Comparison of ENCODE assay signal across 1 cellular context in the genomic region with DNA sequence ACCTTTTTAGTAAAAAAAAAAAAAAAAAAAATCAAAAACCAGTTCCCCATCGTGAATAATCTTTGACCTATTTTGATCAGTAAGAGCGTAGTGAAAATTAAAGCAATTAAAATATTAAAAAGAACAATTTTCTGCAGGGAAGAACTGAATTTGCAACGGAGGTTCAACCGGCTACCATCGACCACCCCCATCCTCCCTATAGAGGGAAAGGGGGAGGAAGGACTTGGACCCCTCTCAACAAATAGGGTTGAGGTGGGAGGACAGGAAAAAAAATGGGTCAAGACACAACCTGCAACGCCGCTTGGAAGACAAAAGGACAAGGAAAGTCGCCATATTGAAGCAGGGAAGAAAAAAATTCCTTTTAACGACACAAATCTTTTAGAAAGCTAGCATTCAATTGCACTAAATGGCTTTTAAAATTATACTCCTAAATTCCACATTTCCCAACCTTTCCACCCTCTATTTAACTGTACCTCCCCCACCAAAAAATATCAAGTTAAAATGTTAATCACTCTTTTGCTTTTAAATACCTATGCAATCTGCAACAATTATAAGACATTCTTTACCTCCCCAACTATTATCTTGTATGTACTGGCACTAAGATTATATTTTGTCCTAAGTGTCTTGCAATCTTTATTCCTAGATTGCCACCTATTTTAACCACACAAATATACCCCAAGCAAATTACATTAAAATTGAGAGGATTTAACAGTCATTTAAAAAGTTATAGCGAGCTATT.
TF ChIP-seq lines count a peak whose summit lies in the region.

No MANE protein-coding gene starts in this region.

TF ChIP-seq in K562, 482 proteins besides CTCF, POLR2A, EP300 and RAD21 (continued from another document and continues in another):
- TF ChIP-seq ZNF830 (CRISPR knock-in tag; IDR thresholded peaks at IDR 0.05) (peak; percentile 83; the same call in 1 of the 2 replicates), TAF1 (IDR thresholded peaks at IDR 0.05; ENCODE audit: control insufficient read depth, extremely low read depth, insufficient read depth, low read length, severe bottlenecking) (no peak), MXI1 (IDR thresholded peaks at IDR 0.05; ENCODE audit: low read depth, low read length) (peak; percentile 86; the same call in 1 of the 2 replicates), TAF9B (IDR thresholded peaks at IDR 0.05; ENCODE audit: partially characterized antibody) (peak; percentile 51), CBX1 (IDR thresholded peaks at IDR 0.05; ENCODE audit: low read depth) (0 out of 2 replicates have a peak, but pooled peaks have one; percentile 51), ZNF445 (CRISPR knock-in tag; IDR thresholded peaks at IDR 0.05; ENCODE audit: low read depth) (peak; percentile 81; the same call in 1 of the 2 replicates), LARP7 (IDR thresholded peaks at IDR 0.05) (peak; percentile 38), RFX7 (CRISPR knock-in tag; IDR thresholded peaks at IDR 0.05) (peak; percentile 79), RBM22 (IDR thresholded peaks at IDR 0.05; ENCODE audit: low read depth, low read length, poor library complexity, severe bottlenecking) (peak; percentile 99), ZNF24 (IDR thresholded peaks at IDR 0.05) (no peak), ZNF324 (CRISPR knock-in tag; IDR thresholded peaks at IDR 0.05) (peak; percentile 57; the same call in 1 of the 2 replicates), PCBP2 (IDR thresholded peaks at IDR 0.05; ENCODE audit: low read depth, low read length, poor library complexity, severe bottlenecking) (peak; percentile 90), ZBTB8A (IDR thresholded peaks at IDR 0.05; ENCODE audit: partially characterized antibody) (peak; percentile 45), KDM4B (IDR thresholded peaks at IDR 0.05; ENCODE audit: borderline replicate concordance in 2 of 2, low read depth in 1 of 2) (no peak), FUS (optimal IDR thresholded peaks at IDR 0.05; ENCODE audit: low read depth, low read length) (peak; percentile 86), YY1 (IDR thresholded peaks at IDR 0.05; ENCODE audit: borderline replicate concordance in 1 of 3, control insufficient read depth in 1 of 3, extremely low read depth in 1 of 3, insufficient read depth in 3 of 3, insufficient read length in 1 of 3, insufficient replicate concordance in 2 of 3, low read depth in 1 of 3, low read length in 2 of 3) (peak in 1 of 3 experiments; percentile 88), JUNB (CRISPR knock-in tag; conservative IDR thresholded peaks at IDR 0.05) (no peak), TAF7 (tag; IDR thresholded peaks at IDR 0.05) (peak; percentile 10), CCNT2 (IDR thresholded peaks at IDR 0.05; ENCODE audit: borderline replicate concordance, extremely low read depth, insufficient read length, low read depth, low read length) (peak; percentile 44), ZNF589 (CRISPR knock-in tag; IDR thresholded peaks at IDR 0.05; ENCODE audit: low read depth) (peak; percentile 45; the same call in 1 of the 2 replicates), CREBBP (IDR thresholded peaks at IDR 0.05; ENCODE audit: low read depth, low read length) (no peak), ZNF3 (CRISPR knock-in tag; IDR thresholded peaks at IDR 0.05) (peak; percentile 88), ZNF75A (CRISPR knock-in tag; IDR thresholded peaks at IDR 0.05) (peak; percentile 64; the same call in 1 of the 2 replicates), SMARCE1 (IDR thresholded peaks at IDR 0.05) (0 out of 2 replicates have a peak, but pooled peaks have one; percentile 10), PHF21A (IDR thresholded peaks at IDR 0.05; ENCODE audit: borderline replicate concordance, low read depth) (0 out of 2 replicates have a peak, but pooled peaks have one; percentile 13), ZFX (CRISPR knock-in tag; IDR thresholded peaks at IDR 0.05) (no peak), TBP (optimal IDR thresholded peaks at IDR 0.05; ENCODE audit: low read depth, low read length) (no peak), ZFP30 (CRISPR knock-in tag; IDR thresholded peaks at IDR 0.05; ENCODE audit: borderline replicate concordance) (peak; percentile 73; the same call in 1 of the 2 replicates), THRAP3 (IDR thresholded peaks at IDR 0.05; ENCODE audit: borderline replicate concordance) (peak; percentile 94), EWSR1 (IDR thresholded peaks at IDR 0.05; ENCODE audit: borderline replicate concordance, low read depth, partially characterized antibody) (peak; percentile 87), CEBPB (tag; IDR thresholded peaks at IDR 0.05) (no peak), SMAD4 (CRISPR knock-in tag; conservative IDR thresholded peaks at IDR 0.05) (peak; percentile 30; the same call in 1 of the 2 replicates), NFIC (IDR thresholded peaks at IDR 0.05) (peak; percentile 36; the same call in 1 of the 2 replicates), PTBP1 (IDR thresholded peaks at IDR 0.05; ENCODE audit: low read depth, low read length) (no peak), ZNF583 (CRISPR knock-in tag; IDR thresholded peaks at IDR 0.05) (no peak), PYGO2 (tag; IDR thresholded peaks at IDR 0.05) (peak; percentile 49), ZEB2 (IDR thresholded peaks at IDR 0.05) (peak; percentile 27; the same call in 1 of the 2 replicates), NR2C1 (IDR thresholded peaks at IDR 0.05) (0 out of 2 replicates have a peak, but pooled peaks have one; percentile 41), NR2C1 (tag; IDR thresholded peaks at IDR 0.05) (no peak), NCOA6 (IDR thresholded peaks at IDR 0.05) (peak; percentile 47; the same call in 1 of the 2 replicates), ZNF212 (CRISPR knock-in tag; IDR thresholded peaks at IDR 0.05) (no peak), BRF1 (IDR thresholded peaks at IDR 0.05; ENCODE audit: borderline replicate concordance, extremely low read depth, insufficient read length) (no peak), ZNF644 (tag; IDR thresholded peaks at IDR 0.05; ENCODE audit: low read depth) (peak; percentile 87), RHOXF2B (CRISPR knock-in tag; conservative IDR thresholded peaks at IDR 0.05) (peak; percentile 86; the same call in 1 of the 2 replicates), ZNF143 (CRISPR knock-in tag; IDR thresholded peaks at IDR 0.05) (no peak)
- TF ChIP-seq, protein P1, sequence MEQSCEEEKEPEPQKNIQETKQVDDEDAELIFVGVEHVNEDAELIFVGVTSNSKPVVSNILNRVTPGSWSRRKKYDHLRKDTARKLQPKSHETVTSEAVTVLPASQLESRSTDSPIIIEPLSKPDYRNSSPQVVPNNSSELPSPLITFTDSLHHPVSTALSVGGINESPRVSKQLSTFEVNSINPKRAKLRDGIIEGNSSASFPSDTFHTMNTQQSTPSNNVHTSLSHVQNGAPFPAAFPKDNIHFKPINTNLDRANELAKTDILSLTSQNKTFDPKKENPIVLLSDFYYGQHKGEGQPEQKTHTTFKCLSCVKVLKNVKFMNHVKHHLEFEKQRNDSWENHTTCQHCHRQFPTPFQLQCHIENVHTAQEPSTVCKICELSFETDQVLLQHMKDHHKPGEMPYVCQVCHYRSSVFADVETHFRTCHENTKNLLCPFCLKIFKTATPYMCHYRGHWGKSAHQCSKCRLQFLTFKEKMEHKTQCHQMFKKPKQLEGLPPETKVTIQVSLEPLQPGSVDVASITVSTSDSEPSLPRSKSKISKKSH (CRISPR knock-in tag; IDR thresholded peaks at IDR 0.05): peak; percentile 29; the same call in 1 of the 2 replicates
- TF ChIP-seq, protein P2, sequence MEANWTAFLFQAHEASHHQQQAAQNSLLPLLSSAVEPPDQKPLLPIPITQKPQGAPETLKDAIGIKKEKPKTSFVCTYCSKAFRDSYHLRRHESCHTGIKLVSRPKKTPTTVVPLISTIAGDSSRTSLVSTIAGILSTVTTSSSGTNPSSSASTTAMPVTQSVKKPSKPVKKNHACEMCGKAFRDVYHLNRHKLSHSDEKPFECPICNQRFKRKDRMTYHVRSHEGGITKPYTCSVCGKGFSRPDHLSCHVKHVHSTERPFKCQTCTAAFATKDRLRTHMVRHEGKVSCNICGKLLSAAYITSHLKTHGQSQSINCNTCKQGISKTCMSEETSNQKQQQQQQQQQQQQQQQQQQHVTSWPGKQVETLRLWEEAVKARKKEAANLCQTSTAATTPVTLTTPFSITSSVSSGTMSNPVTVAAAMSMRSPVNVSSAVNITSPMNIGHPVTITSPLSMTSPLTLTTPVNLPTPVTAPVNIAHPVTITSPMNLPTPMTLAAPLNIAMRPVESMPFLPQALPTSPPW (CRISPR knock-in tag; IDR thresholded peaks at IDR 0.05): peak; percentile 68
- TF ChIP-seq, protein P3, sequence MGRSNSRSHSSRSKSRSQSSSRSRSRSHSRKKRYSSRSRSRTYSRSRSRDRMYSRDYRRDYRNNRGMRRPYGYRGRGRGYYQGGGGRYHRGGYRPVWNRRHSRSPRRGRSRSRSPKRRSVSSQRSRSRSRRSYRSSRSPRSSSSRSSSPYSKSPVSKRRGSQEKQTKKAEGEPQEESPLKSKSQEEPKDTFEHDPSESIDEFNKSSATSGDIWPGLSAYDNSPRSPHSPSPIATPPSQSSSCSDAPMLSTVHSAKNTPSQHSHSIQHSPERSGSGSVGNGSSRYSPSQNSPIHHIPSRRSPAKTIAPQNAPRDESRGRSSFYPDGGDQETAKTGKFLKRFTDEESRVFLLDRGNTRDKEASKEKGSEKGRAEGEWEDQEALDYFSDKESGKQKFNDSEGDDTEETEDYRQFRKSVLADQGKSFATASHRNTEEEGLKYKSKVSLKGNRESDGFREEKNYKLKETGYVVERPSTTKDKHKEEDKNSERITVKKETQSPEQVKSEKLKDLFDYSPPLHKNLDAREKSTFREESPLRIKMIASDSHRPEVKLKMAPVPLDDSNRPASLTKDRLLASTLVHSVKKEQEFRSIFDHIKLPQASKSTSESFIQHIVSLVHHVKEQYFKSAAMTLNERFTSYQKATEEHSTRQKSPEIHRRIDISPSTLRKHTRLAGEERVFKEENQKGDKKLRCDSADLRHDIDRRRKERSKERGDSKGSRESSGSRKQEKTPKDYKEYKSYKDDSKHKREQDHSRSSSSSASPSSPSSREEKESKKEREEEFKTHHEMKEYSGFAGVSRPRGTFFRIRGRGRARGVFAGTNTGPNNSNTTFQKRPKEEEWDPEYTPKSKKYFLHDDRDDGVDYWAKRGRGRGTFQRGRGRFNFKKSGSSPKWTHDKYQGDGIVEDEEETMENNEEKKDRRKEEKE (IDR thresholded peaks at IDR 0.05; ENCODE audit: borderline replicate concordance in 1 of 2, control insufficient read depth in 1 of 2, low read depth in 2 of 2, low read length in 1 of 2): peak in 1 of 2 experiments; percentile 42; a peak in 1 of 4 replicates
- TF ChIP-seq, protein P4, sequence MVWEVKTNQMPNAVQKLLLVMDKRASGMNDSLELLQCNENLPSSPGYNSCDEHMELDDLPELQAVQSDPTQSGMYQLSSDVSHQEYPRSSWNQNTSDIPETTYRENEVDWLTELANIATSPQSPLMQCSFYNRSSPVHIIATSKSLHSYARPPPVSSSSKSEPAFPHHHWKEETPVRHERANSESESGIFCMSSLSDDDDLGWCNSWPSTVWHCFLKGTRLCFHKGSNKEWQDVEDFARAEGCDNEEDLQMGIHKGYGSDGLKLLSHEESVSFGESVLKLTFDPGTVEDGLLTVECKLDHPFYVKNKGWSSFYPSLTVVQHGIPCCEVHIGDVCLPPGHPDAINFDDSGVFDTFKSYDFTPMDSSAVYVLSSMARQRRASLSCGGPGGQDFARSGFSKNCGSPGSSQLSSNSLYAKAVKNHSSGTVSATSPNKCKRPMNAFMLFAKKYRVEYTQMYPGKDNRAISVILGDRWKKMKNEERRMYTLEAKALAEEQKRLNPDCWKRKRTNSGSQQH (CRISPR knock-in tag; IDR thresholded peaks at IDR 0.05): peak; percentile 94
- TF ChIP-seq, protein P5, sequence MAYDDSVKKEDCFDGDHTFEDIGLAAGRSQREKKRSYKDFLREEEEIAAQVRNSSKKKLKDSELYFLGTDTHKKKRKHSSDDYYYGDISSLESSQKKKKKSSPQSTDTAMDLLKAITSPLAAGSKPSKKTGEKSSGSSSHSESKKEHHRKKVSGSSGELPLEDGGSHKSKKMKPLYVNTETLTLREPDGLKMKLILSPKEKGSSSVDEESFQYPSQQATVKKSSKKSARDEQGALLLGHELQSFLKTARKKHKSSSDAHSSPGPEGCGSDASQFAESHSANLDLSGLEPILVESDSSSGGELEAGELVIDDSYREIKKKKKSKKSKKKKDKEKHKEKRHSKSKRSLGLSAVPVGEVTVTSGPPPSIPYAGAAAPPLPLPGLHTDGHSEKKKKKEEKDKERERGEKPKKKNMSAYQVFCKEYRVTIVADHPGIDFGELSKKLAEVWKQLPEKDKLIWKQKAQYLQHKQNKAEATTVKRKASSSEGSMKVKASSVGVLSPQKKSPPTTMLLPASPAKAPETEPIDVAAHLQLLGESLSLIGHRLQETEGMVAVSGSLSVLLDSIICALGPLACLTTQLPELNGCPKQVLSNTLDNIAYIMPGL (CRISPR knock-in tag; IDR thresholded peaks at IDR 0.05): 0 out of 2 replicates have a peak, but pooled peaks have one; percentile 55
- TF ChIP-seq, protein P6, sequence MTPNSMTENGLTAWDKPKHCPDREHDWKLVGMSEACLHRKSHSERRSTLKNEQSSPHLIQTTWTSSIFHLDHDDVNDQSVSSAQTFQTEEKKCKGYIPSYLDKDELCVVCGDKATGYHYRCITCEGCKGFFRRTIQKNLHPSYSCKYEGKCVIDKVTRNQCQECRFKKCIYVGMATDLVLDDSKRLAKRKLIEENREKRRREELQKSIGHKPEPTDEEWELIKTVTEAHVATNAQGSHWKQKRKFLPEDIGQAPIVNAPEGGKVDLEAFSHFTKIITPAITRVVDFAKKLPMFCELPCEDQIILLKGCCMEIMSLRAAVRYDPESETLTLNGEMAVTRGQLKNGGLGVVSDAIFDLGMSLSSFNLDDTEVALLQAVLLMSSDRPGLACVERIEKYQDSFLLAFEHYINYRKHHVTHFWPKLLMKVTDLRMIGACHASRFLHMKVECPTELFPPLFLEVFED (CRISPR knock-in tag; conservative IDR thresholded peaks at IDR 0.05): peak; percentile 99
- TF ChIP-seq, protein P7, sequence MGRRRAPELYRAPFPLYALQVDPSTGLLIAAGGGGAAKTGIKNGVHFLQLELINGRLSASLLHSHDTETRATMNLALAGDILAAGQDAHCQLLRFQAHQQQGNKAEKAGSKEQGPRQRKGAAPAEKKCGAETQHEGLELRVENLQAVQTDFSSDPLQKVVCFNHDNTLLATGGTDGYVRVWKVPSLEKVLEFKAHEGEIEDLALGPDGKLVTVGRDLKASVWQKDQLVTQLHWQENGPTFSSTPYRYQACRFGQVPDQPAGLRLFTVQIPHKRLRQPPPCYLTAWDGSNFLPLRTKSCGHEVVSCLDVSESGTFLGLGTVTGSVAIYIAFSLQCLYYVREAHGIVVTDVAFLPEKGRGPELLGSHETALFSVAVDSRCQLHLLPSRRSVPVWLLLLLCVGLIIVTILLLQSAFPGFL (CRISPR knock-in tag; IDR thresholded peaks at IDR 0.05): no peak
